ENCODE assay signal across 8 cellular contexts in genomic region chr19:1355258-1355973, GRCh38. TPM values are rescaled to one million over a fixed set of nuclear protein-coding genes. Genes with fewer than 3 reads are reported as not detected.
DNase-seq lines count a peak whose midpoint lies in the region; ATAC-seq lines count a peak whose summit lies in the region.

No MANE protein-coding gene starts in this region.

- peak overlapping the region; percentile 81 to 97 for H3K4me3 Mint-ChIP-seq in activated T-cell treated with anti-CD3 and anti-CD28 coated beads, Interleukin-2, amount 50 U/mL, for 72 hours

- H3K4me1 Mint-ChIP-seq in activated T-cell treated with anti-CD3 and anti-CD28 coated beads, Interleukin-2, amount 50 U/mL, for 72 hours (ENCODE audit: low read depth): peaks cover 18% of the 10 kb centered on the region

- intact Hi-C loops in Right ventricle myocardium superior (cut with DNase I): no loop called here
- intact Hi-C loops in cardiac septum (cut with DNase I): loop anchor here (2.0 to 5.0 kb wide), 2 partner anchors 27 to 78 kb away; partner anchors contain the start of genes FAM174C and NDUFS7
- intact Hi-C loops in left cardiac atrium (cut with DNase I): loop anchor here in 1 of 2 donors (10.0 kb wide), 1 partner anchor 71 kb away; the partner anchor contains the start of gene EFNA2

- H3K9ac ChIP-seq in rectal smooth muscle tissue (ENCODE audit: low read length): no peak overlapping the region

- H3K27ac ChIP-seq in rectal smooth muscle tissue (ENCODE audit: low read depth, low read length): peak overlapping the region; percentile 64

- peaks cover 1 to 8% of the 10 kb centered on the region in 2 donors for H3K36me3 Mint-ChIP-seq in activated T-cell treated with anti-CD3 and anti-CD28 coated beads, Interleukin-2, amount 50 U/mL, for 72 hours (ENCODE audit: insufficient read depth in 2 of 2)

- no peaks in the 10 kb centered on the region for H3K9me3 Mint-ChIP-seq in activated T-cell treated with anti-CD3 and anti-CD28 coated beads, Interleukin-2, amount 50 U/mL, for 72 hours

- no peaks in the 10 kb centered on the region for H3K27me3 Mint-ChIP-seq in activated T-cell treated with anti-CD3 and anti-CD28 coated beads, Interleukin-2, amount 50 U/mL, for 72 hours (ENCODE audit: low read depth)

- peak overlapping the region; percentile 84 for H3K4me3 ChIP-seq in rectal smooth muscle tissue (ENCODE audit: low read length)

- H3K36me3 ChIP-seq in rectal smooth muscle tissue (ENCODE audit: control insufficient read depth, insufficient read depth, low read length): peaks cover 6% of the 10 kb centered on the region

- DNase-seq in Right ventricle myocardium superior: no peak
- no peak for DNase-seq in cardiac septum (ENCODE audit: low spot score)
- peak in 1 of 2 donors; percentile 6 for DNase-seq in activated T-cell treated with anti-CD3 and anti-CD28 coated beads, Interleukin-2, amount 50 U/mL, for 72 hours
- no peak for DNase-seq in left cardiac atrium
- no peak for DNase-seq in stimulated activated naive CD4-positive, alpha-beta T cell (lab: John Stamatoyannopoulos, UW)
- DNase-seq in inferior parietal cortex (ENCODE audit: extremely low spot score): no peak

- peaks cover 14% of the 10 kb centered on the region for H3K4me1 ChIP-seq in rectal smooth muscle tissue (ENCODE audit: control insufficient read depth, insufficient read depth, low read length)

- peak overlapping the region; percentile 34 for H3K27ac Mint-ChIP-seq in activated T-cell treated with anti-CD3 and anti-CD28 coated beads, Interleukin-2, amount 50 U/mL, for 72 hours

- ATAC-seq in Right ventricle myocardium superior (ENCODE audit: poor library complexity): peak; percentile 13
- ATAC-seq in activated T-cell treated with anti-CD3 and anti-CD28 coated beads, Interleukin-2, amount 50 U/mL, for 72 hours (replicated peaks in 1 of 2): no peak
- ATAC-seq in left cardiac atrium: peak; percentile 4 to 15
- ATAC-seq in HG03108 (IDR thresholded peaks at IDR 0.05; ENCODE audit: unreplicated experiment): no peak

- H3K27me3 ChIP-seq in rectal smooth muscle tissue (ENCODE audit: control insufficient read depth, insufficient read depth, low read length): no peaks in the 10 kb centered on the region

RNA-seq across cellular contexts. Expression of gene NDUFS7, which starts 28.3 kb away (rescaled TPM):
- total RNA-seq in Right ventricle myocardium superior: 461 TPM
- 233 TPM for total RNA-seq in cardiac septum
- total RNA-seq in activated T-cell treated with anti-CD3 and anti-CD28 coated beads, Interleukin-2, amount 50 U/mL, for 72 hours: 100 to 1,000 TPM in 1 of 2 donors, 10 to 100 TPM in 1; 96.5 to 107 TPM
- total RNA-seq in left cardiac atrium: 100 to 1,000 TPM; 240 to 267 TPM

RNA-seq across cellular contexts. Expression of gene GAMT, which starts 45.9 kb away (rescaled TPM):
- total RNA-seq in Right ventricle myocardium superior: 93.5 TPM
- 51.6 TPM for total RNA-seq in cardiac septum
- total RNA-seq in activated T-cell treated with anti-CD3 and anti-CD28 coated beads, Interleukin-2, amount 50 U/mL, for 72 hours: 10 to 100 TPM; 13.6 to 17.7 TPM
- total RNA-seq in left cardiac atrium: 10 to 100 TPM; 36.0 to 48.1 TPM

RNA-seq across cellular contexts. Expression of gene DAZAP1, which starts 52.0 kb away (rescaled TPM):
- total RNA-seq in Right ventricle myocardium superior (82.9 TPM), cardiac septum (81.2 TPM), left cardiac atrium (10 to 100 TPM; 74.1 to 95.7 TPM)
- 100 to 1,000 TPM; 219 to 252 TPM for total RNA-seq in activated T-cell treated with anti-CD3 and anti-CD28 coated beads, Interleukin-2, amount 50 U/mL, for 72 hours

Comparison
In these comparisons a context has a peak if more than half of its experiments do, and no peak if none do; other contexts are left out.
1. ATAC-seq: peak in Right ventricle myocardium superior (single experiment) and left cardiac atrium (2 of 2); none in activated T-cell treated with anti-CD3 and anti-CD28 coated beads, Interleukin-2, amount 50 U/mL, for 72 hours (0 of 2) and HG03108 (single experiment).